In the genomic region with DNA sequence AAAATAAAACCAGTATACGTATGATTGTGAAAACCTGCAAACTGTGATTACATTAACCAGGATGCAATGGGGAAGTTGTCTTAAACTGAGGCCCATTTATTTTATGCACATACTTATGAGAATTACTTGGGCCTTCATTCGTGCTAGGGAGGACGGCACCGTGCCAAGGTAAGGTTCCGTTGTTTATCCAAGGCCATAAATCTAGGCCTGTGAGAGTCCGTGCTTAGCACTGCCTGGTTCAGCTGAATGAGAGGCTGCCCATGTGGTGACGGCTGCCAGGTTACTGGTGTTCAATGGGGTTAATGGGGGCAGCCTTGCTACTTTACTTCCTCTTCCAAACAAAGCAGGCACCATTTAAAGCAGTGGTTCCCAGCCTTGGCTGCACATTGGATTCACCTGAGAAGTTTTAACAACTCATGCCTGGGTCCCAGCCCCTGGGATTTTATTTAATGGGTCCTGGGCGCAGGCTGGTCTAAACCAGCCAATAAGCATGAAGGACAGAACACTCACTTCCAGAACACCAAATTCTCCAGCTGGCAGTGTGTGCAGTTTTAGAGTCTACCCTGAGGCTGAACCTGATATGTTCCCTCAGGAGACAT, we compare ENCODE assay signal across 14 cellular contexts.
DNase-seq lines count a peak whose midpoint lies in the region; ATAC-seq lines count a peak whose summit lies in the region.
"Had no signal": no experiment of that assay in that cellular context is flagged by ENCODE, and none has a peak within 500 bp of the region (broad histone marks: within the 10 kb centered on the region; RNA-seq: fewer than 3 reads in every experiment).

No MANE protein-coding gene starts in this region.

- H3K36me3 ChIP-seq in neuronal stem cell (replicated peaks in 1 of 2; ENCODE audit: control insufficient read depth in 2 of 2, insufficient read depth in 2 of 2, low read length in 2 of 2), result peaks cover 0 to 2% of the 10 kb centered on the region in 2 donors

- no peak overlapping the region for H3K4ac ChIP-seq in neuronal stem cell (ENCODE audit: low read length)

- no peak for ATAC-seq in HG03378 (IDR thresholded peaks at IDR 0.05; ENCODE audit: unreplicated experiment)
- no peak for ATAC-seq in GM21723 (IDR thresholded peaks at IDR 0.05; ENCODE audit: unreplicated experiment)

- H3K18ac ChIP-seq in neuronal stem cell (ENCODE audit: low read length), result peak overlapping the region; percentile 67

- H3K4me3 ChIP-seq in neuronal stem cell (ENCODE audit: low read length in 2 of 2), result no peak overlapping the region
- H3K4me3 ChIP-seq: psoas muscle, tibial nerve had no signal

- H3K27me3 ChIP-seq in neuronal stem cell (ENCODE audit: control insufficient read depth in 3 of 3, insufficient read depth in 3 of 3, low read depth in 1 of 3, low read length in 3 of 3), result no peaks in the 10 kb centered on the region
- H3K27me3 ChIP-seq: tibial nerve had no signal

- H3K4me1 ChIP-seq in neuronal stem cell (ENCODE audit: control insufficient read depth in 2 of 2, insufficient read depth in 1 of 2, low read depth in 1 of 2, low read length in 2 of 2), result peaks cover 2 to 7% of the 10 kb centered on the region in 2 donors
- H3K4me1 ChIP-seq: psoas muscle, tibial nerve had no signal

- no CpG with 5 or more reads among the region's 8 CpGs for WGBS in neuronal stem cell (ENCODE audit: extremely low coverage in 2 of 2, insufficient read length in 2 of 2, insufficient replicate concordance in 1 of 2), 2 donors

- in situ Hi-C loops in Caki2 (cut with HindIII; ENCODE audit: low pct_unique_long_range_greater_than_20kb, low sequenced_read_pairs), result no loop called here

- H2BK5ac ChIP-seq in neuronal stem cell (ENCODE audit: low read length), result no peak overlapping the region

- no peak overlapping the region for H2AK5ac ChIP-seq in neuronal stem cell (ENCODE audit: low read depth, low read length)

- H3K23ac ChIP-seq in neuronal stem cell (ENCODE audit: low read depth, low read length, poor library complexity), result no peak overlapping the region

- H2AFZ ChIP-seq in neuronal stem cell (ENCODE audit: low read length), result no peak overlapping the region

- no peaks in the 10 kb centered on the region for H3K79me1 ChIP-seq in neuronal stem cell (ENCODE audit: low read depth, low read length)

- H2BK120ac ChIP-seq in neuronal stem cell (ENCODE audit: low read depth, low read length), result no peak overlapping the region

- H4K8ac ChIP-seq in neuronal stem cell (ENCODE audit: low read depth, low read length), result no peak overlapping the region

- H3K4me2 ChIP-seq in neuronal stem cell (ENCODE audit: insufficient read depth, low read length, poor library complexity, severe bottlenecking), result no peak overlapping the region

- H2BK12ac ChIP-seq in neuronal stem cell (ENCODE audit: low read length), result no peak overlapping the region

- no peak overlapping the region for H3K27ac ChIP-seq in neuronal stem cell (replicated peaks; ENCODE audit: low read length)
- H3K27ac ChIP-seq: psoas muscle, tibial nerve had no signal

- no peak overlapping the region for H4K91ac ChIP-seq in neuronal stem cell (ENCODE audit: low read depth, low read length, poor library complexity)

- H3K9ac ChIP-seq in neuronal stem cell (ENCODE audit: low read depth, low read length, poor library complexity), result no peak overlapping the region

- no peak overlapping the region for H2BK15ac ChIP-seq in neuronal stem cell (ENCODE audit: low read length)

- H3K14ac ChIP-seq in neuronal stem cell (ENCODE audit: low read length), result no peak overlapping the region

- no peaks in the 10 kb centered on the region for H3K9me3 ChIP-seq in neuronal stem cell (replicated peaks in 1 of 2; ENCODE audit: control insufficient read depth in 2 of 2, insufficient read depth in 1 of 2, low read depth in 1 of 2, low read length in 2 of 2)
- H3K9me3 ChIP-seq: psoas muscle, tibial nerve had no signal

- DNase-seq in Caki2 (ENCODE audit: low read depth), result peak; percentile 78
- DNase-seq in NCI-H2029 (lab: John Stamatoyannopoulos, UW), result peak; percentile 82
- DNase-seq in dermis blood vessel endothelial cell, result peak; percentile 53
- no peak for DNase-seq in neuronal stem cell (ENCODE audit: low spot score)
- DNase-seq in effector CD4-positive, alpha-beta T cell, result no peak
- no peak for DNase-seq in NCI-H2171 treated with DMSO at 0.1 percent for 48 hours (lab: John Stamatoyannopoulos, UW)
- DNase-seq: activated CD4-positive, CD25-positive, alpha-beta regulatory T cell; activated T-cell treated with anti-CD3 and anti-CD28 coated beads, Interleukin-2, amount 50 U/mL, for 1 hour; midbrain; NCI-H1694 treated with DMSO at 0.1 percent for 48 hours; psoas muscle had no signal

Comparison
In these comparisons a context has a peak if more than half of its experiments do, and no peak if none do; other contexts are left out.
1. DNase-seq: peak in Caki2 (single experiment), NCI-H2029 (single experiment) and dermis blood vessel endothelial cell (single experiment); none in neuronal stem cell (single experiment), effector CD4-positive, alpha-beta T cell (single experiment) and NCI-H2171 treated with DMSO at 0.1 percent for 48 hours (single experiment).